11 cellular contexts compared by ENCODE assay signal in the genomic region with DNA sequence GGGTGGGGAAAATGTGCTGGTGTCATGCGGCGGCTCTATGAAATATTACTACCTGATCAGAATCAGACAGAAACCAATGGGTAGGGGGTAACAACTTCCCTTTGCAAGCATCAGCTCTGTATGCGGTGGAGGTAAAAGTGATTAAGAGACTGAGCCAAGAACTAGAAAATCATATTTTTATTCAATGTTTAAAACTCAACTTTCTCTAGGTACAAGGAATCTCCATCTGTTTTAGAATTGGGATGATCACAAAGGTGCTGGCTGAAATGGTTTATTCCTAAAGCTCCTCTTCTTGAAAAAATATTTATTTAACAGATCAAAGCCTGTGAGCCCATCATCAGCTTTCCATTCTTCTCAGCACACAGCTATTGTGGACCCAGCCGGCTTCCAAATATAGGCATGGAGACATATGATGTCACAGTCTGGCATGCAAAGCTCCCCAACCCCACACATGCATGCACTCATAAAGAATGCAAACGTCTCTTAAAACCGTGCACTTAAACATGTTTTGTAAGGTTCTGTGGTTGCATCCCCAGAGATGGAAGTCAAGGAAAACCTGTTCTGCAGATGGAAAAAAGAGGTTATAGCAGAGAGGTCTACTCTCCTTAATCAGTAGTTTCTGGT.
DNase-seq lines count a peak whose midpoint lies in the region; ATAC-seq, FAIRE-seq and TF ChIP-seq lines count a peak whose summit lies in the region.
"Had no signal": no experiment of that assay in that cellular context is flagged by ENCODE, and none has a peak within 500 bp of the region (broad histone marks: within the 10 kb centered on the region; RNA-seq: fewer than 3 reads in every experiment).

No MANE protein-coding gene starts in this region.

- no peaks in the 10 kb centered on the region for H4K20me1 ChIP-seq in endothelial cell of umbilical vein (replicated peaks; ENCODE audit: control insufficient read depth, extremely low read depth, insufficient read depth, low read length)

- no peaks in the 10 kb centered on the region for H3K9me1 ChIP-seq in endothelial cell of umbilical vein (replicated peaks; ENCODE audit: control insufficient read depth, extremely low read depth, insufficient read depth, low read length)

- POLR2A ChIA-PET in endothelial cell of umbilical vein (lab: Charles Lee) = interaction anchor here (0.6 kb wide), 1 partner anchor 151 kb away, joined by 5 read pairs; no protein-coding TSS in a partner anchor

- H3K79me2 ChIP-seq in endothelial cell of umbilical vein (ENCODE audit: control insufficient read depth, insufficient read depth, low read length) = no peaks in the 10 kb centered on the region

- no peaks in the 10 kb centered on the region for H3K27me3 ChIP-seq in endothelial cell of umbilical vein (ENCODE audit: control insufficient read depth in 2 of 2, insufficient read depth in 2 of 2, low read length in 2 of 2)

- intact Hi-C loops in endothelial cell of umbilical vein (cut with micrococcal nuclease) = no loop called here

- FAIRE-seq in endothelial cell of umbilical vein (lab: Jason Lieb, UNC) = peak; percentile 63
- FAIRE-seq: GM12878, islet of Langerhans had no signal

- peaks cover 4% of the 10 kb centered on the region for H3K36me3 Mint-ChIP-seq in progenitor cell of endocrine pancreas (ENCODE audit: insufficient read depth)

- H3K4me3 Mint-ChIP-seq in progenitor cell of endocrine pancreas (ENCODE audit: low read depth) = no peak overlapping the region
- H3K4me3 Mint-ChIP-seq: WTC11 had no signal

- dilution Hi-C loops in endothelial cell of umbilical vein (cut with MboI; ENCODE audit: extremely low pct_ligation_motif_present, low sequenced_read_pairs) = no loop called here

- peaks cover 6% of the 10 kb centered on the region for H3K4me1 Mint-ChIP-seq in progenitor cell of endocrine pancreas (ENCODE audit: low read depth)

- peak; percentile 61 for DNase-seq in GM04503 (ENCODE audit: low read depth)
- peak; percentile 49 for DNase-seq in NCI-H526 treated with DMSO at 0.1 percent for 48 hours (lab: John Stamatoyannopoulos, UW)
- peak; percentile 50 for DNase-seq in endothelial cell of umbilical vein (ENCODE audit: low read depth, low spot score)
- no peak for DNase-seq in progenitor cell of endocrine pancreas (ENCODE audit: low spot score, unreplicated experiment)
- DNase-seq in NCI-H1105 treated with DMSO at 0.1 percent for 48 hours (lab: John Stamatoyannopoulos, UW) = no peak

- H3K9me3 ChIP-seq in endothelial cell of umbilical vein (replicated peaks; ENCODE audit: control insufficient read depth, insufficient read depth, low read length) = no peaks in the 10 kb centered on the region

- H3K4me1 ChIP-seq in endothelial cell of umbilical vein (ENCODE audit: control insufficient read depth, extremely low read depth, insufficient read depth, low read length) = no peaks in the 10 kb centered on the region

- H3K4me2 ChIP-seq in endothelial cell of umbilical vein (ENCODE audit: insufficient read depth, low read length) = no peak overlapping the region

- no peak overlapping the region for H3K4me3 ChIP-seq in endothelial cell of umbilical vein (replicated peaks in 1 of 3; ENCODE audit: insufficient read depth in 1 of 3, low read depth in 1 of 3, low read length in 3 of 3)
- H3K4me3 ChIP-seq: GM12878 had no signal

- H3K9me3 Mint-ChIP-seq in progenitor cell of endocrine pancreas (ENCODE audit: low read depth) = peaks cover 8% of the 10 kb centered on the region

- no peak for TF ChIP-seq POLR2A in endothelial cell of umbilical vein (IDR thresholded peaks at IDR 0.05; ENCODE audit: low read depth, low read length)

- H3K27ac ChIP-seq in endothelial cell of umbilical vein (ENCODE audit: insufficient read depth, low read depth, low read length) = no peak overlapping the region

- no peaks in the 10 kb centered on the region for H3K27me3 Mint-ChIP-seq in progenitor cell of endocrine pancreas

- TF ChIP-seq CTCF in endothelial cell of umbilical vein (IDR thresholded peaks at IDR 0.05; ENCODE audit: extremely low read depth in 1 of 2, insufficient read depth in 1 of 2, low read depth in 1 of 2, low read length in 2 of 2) (no peak), progenitor cell of endocrine pancreas (IDR thresholded peaks at IDR 0.05; ENCODE audit: unreplicated experiment) (no peak)

- H3K27ac Mint-ChIP-seq in progenitor cell of endocrine pancreas = peak overlapping the region; percentile 56
- H3K27ac Mint-ChIP-seq: WTC11 had no signal

- no peaks in the 10 kb centered on the region for H3K36me3 ChIP-seq in endothelial cell of umbilical vein (ENCODE audit: control insufficient read depth in 2 of 2, extremely low read depth in 1 of 2, insufficient read depth in 2 of 2, low read length in 2 of 2)

- no TSS peak for BruUV-seq in endothelial cell of umbilical vein (replicated peaks; lab: Mats Ljungman, UMichigan)

- CTCF ChIA-PET in endothelial cell of umbilical vein (lab: Charles Lee) = no interaction called here

- ATAC-seq in GM21390 (IDR thresholded peaks at IDR 0.05; ENCODE audit: unreplicated experiment) (no peak), GM18867 (IDR thresholded peaks at IDR 0.05; ENCODE audit: unreplicated experiment) (no peak), HG03025 (IDR thresholded peaks at IDR 0.05; ENCODE audit: low FRiP score, unreplicated experiment) (no peak)
- ATAC-seq: GM12878, WTC11 had no signal

- no peak overlapping the region for H3K9ac ChIP-seq in endothelial cell of umbilical vein (replicated peaks; ENCODE audit: extremely low read depth, insufficient read depth, low read length)

- no peak overlapping the region for H2AFZ ChIP-seq in endothelial cell of umbilical vein (ENCODE audit: low read depth, low read length)

TF ChIP-seq in endothelial cell of umbilical vein, 7 proteins besides CTCF, POLR2A, EP300 and RAD21:
- TF ChIP-seq, protein P1, sequence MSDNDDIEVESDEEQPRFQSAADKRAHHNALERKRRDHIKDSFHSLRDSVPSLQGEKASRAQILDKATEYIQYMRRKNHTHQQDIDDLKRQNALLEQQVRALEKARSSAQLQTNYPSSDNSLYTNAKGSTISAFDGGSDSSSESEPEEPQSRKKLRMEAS (IDR thresholded peaks at IDR 0.05; ENCODE audit: insufficient read depth, insufficient read length) = no peak
- TF ChIP-seq GATA2 (IDR thresholded peaks at IDR 0.05; ENCODE audit: insufficient read depth, insufficient read length, low read depth, low read length) = no peak

Comparison
In these comparisons a context has a peak if more than half of its experiments do, and no peak if none do; other contexts are left out.
1. DNase-seq: peak in GM04503 (single experiment), NCI-H526 treated with DMSO at 0.1 percent for 48 hours (single experiment) and endothelial cell of umbilical vein (single experiment); none in progenitor cell of endocrine pancreas (single experiment) and NCI-H1105 treated with DMSO at 0.1 percent for 48 hours (single experiment).